Comparison of ENCODE assay signal across 1 cellular context in genomic region chr7:44060091-44060947, GRCh38.
TF ChIP-seq lines count a peak whose summit lies in the region.

No MANE protein-coding gene starts in this region.

TF ChIP-seq in HepG2, 621 proteins besides CTCF, POLR2A, EP300 and RAD21:
- TF ChIP-seq ZNF329 (CRISPR knock-in tag; IDR thresholded peaks at IDR 0.05; ENCODE audit: low read depth) (no peak), KAT7 (CRISPR knock-in tag; IDR thresholded peaks at IDR 0.05; ENCODE audit: borderline replicate concordance) (no peak), ZBTB20 (CRISPR knock-in tag; IDR thresholded peaks at IDR 0.05; ENCODE audit: borderline replicate concordance, low read depth) (no peak)
- TF ChIP-seq, protein P1, sequence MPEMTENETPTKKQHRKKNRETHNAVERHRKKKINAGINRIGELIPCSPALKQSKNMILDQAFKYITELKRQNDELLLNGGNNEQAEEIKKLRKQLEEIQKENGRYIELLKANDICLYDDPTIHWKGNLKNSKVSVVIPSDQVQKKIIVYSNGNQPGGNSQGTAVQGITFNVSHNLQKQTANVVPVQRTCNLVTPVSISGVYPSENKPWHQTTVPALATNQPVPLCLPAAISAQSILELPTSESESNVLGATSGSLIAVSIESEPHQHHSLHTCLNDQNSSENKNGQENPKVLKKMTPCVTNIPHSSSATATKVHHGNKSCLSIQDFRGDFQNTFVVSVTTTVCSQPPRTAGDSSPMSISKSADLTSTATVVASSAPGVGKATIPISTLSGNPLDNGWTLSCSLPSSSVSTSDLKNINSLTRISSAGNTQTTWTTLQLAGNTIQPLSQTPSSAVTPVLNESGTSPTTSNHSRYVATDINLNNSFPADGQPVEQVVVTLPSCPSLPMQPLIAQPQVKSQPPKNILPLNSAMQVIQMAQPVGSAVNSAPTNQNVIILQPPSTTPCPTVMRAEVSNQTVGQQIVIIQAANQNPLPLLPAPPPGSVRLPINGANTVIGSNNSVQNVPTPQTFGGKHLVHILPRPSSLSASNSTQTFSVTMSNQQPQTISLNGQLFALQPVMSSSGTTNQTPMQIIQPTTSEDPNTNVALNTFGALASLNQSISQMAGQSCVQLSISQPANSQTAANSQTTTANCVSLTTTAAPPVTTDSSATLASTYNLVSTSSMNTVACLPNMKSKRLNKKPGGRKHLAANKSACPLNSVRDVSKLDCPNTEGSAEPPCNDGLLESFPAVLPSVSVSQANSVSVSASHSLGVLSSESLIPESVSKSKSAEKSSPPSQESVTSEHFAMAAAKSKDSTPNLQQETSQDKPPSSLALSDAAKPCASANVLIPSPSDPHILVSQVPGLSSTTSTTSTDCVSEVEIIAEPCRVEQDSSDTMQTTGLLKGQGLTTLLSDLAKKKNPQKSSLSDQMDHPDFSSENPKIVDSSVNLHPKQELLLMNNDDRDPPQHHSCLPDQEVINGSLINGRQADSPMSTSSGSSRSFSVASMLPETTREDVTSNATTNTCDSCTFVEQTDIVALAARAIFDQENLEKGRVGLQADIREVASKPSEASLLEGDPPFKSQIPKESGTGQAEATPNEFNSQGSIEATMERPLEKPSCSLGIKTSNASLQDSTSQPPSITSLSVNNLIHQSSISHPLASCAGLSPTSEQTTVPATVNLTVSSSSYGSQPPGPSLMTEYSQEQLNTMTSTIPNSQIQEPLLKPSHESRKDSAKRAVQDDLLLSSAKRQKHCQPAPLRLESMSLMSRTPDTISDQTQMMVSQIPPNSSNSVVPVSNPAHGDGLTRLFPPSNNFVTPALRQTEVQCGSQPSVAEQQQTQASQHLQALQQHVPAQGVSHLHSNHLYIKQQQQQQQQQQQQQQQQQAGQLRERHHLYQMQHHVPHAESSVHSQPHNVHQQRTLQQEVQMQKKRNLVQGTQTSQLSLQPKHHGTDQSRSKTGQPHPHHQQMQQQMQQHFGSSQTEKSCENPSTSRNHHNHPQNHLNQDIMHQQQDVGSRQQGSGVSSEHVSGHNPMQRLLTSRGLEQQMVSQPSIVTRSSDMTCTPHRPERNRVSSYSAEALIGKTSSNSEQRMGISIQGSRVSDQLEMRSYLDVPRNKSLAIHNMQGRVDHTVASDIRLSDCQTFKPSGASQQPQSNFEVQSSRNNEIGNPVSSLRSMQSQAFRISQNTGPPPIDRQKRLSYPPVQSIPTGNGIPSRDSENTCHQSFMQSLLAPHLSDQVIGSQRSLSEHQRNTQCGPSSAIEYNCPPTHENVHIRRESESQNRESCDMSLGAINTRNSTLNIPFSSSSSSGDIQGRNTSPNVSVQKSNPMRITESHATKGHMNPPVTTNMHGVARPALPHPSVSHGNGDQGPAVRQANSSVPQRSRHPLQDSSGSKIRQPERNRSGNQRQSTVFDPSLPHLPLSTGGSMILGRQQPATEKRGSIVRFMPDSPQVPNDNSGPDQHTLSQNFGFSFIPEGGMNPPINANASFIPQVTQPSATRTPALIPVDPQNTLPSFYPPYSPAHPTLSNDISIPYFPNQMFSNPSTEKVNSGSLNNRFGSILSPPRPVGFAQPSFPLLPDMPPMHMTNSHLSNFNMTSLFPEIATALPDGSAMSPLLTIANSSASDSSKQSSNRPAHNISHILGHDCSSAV (CRISPR knock-in tag; IDR thresholded peaks at IDR 0.05; ENCODE audit: borderline replicate concordance): no peak
TF ChIP-seq in HepG2: peak in this region for 0.
